17 cellular contexts compared by ENCODE assay signal in genomic region chr2:17272170-17272569, GRCh38.
"Had no signal": no experiment of that assay in that cellular context is flagged by ENCODE, and none has a peak within 500 bp of the region (broad histone marks: within the 10 kb centered on the region; RNA-seq: fewer than 3 reads in every experiment).

No MANE protein-coding gene starts in this region.

- DNase-seq: activated CD4-positive, alpha-beta T cell treated with anti-CD3 and anti-CD28 coated beads, Interleukin-2, amount 50 U/mL, for 4 hours; activated gamma-delta T cell; effector CD8-positive, alpha-beta T cell; left colon; mucosa of descending colon; naive B cell; stimulated activated CD4-positive, alpha-beta T cell treated with anti-CD3 and anti-CD28 coated beads, Interleukin-12 subunit alpha, Interleukin-12 subunit beta, amount 100 ng/mL, for 4 hours; stimulated activated CD4-positive, alpha-beta T cell treated with anti-CD3 and anti-CD28 coated beads, Interleukin-1b, Interleukin-23, amount 100 ng/mL, for 48 hours; stimulated activated CD8-positive, alpha-beta memory T cell treated with anti-CD3 and anti-CD28 coated beads, Interleukin-4, amount 100 ng/mL, for 48 hours; stimulated activated naive CD4-positive, alpha-beta T cell; T-helper 2 cell; thyroid gland had no signal

- H3K4me2 ChIP-seq: hepatocyte had no signal

- H3K79me2 ChIP-seq: hepatocyte had no signal

- ATAC-seq: left colon, mucosa of descending colon had no signal

- H3K36me3 ChIP-seq: cardiac muscle cell, prostate gland, right atrium auricular region, thyroid gland had no signal

- H3K4me3 ChIP-seq: cardiac muscle cell, hepatocyte, lung, mucosa of descending colon, prostate gland, right atrium auricular region, thyroid gland had no signal

- H3K27me3 ChIP-seq: cardiac muscle cell, hepatocyte, right atrium auricular region, thyroid gland had no signal

- H3K9me3 ChIP-seq: mucosa of descending colon, prostate gland, thyroid gland had no signal

- H2AFZ ChIP-seq: hepatocyte had no signal

- H3K27ac ChIP-seq: cardiac muscle cell, hepatocyte, prostate gland, right atrium auricular region, thyroid gland had no signal

- H3K4me1 ChIP-seq: prostate gland, right atrium auricular region, thyroid gland had no signal
